Comparison of ENCODE assay signal across 1 cellular context in genomic region chr5:138331449-138332368, GRCh38.
TF ChIP-seq lines count a peak whose summit lies in the region.

Gene CDC25C, minus strand, starts transcription at chr5:138331804. Its CDS starts 624 bp downstream, at chr5:138331180.

TF ChIP-seq in HEK293, 187 proteins besides CTCF, POLR2A, EP300 and RAD21 (continued from another document):
- TF ChIP-seq ZNF280D (tag by site-specific recombination; IDR thresholded peaks at IDR 0.05) (no peak), ZSCAN16 (tag by site-specific recombination; IDR thresholded peaks at IDR 0.05) (no peak), ZNF707 (tag by site-specific recombination; IDR thresholded peaks at IDR 0.05) (no peak), ZNF544 (tag by site-specific recombination; IDR thresholded peaks at IDR 0.05) (no peak), ZNF174 (tag by site-specific recombination; IDR thresholded peaks at IDR 0.05) (no peak), ZBTB44 (tag by site-specific recombination; IDR thresholded peaks at IDR 0.05) (no peak), ZNF2 (tag by site-specific recombination; IDR thresholded peaks at IDR 0.05) (peak; percentile 87), ZNF501 (tag by site-specific recombination; IDR thresholded peaks at IDR 0.05) (peak; percentile 81; the same call in 1 of the 2 replicates), ZNF398 (tag by site-specific recombination; IDR thresholded peaks at IDR 0.05) (no peak; the same call in 1 of the 2 replicates), ZBTB20 (tag by site-specific recombination; IDR thresholded peaks at IDR 0.05) (peak; percentile 23; the same call in 1 of the 2 replicates), ZNF473 (tag by site-specific recombination; IDR thresholded peaks at IDR 0.05) (no peak), ZNF518A (tag by site-specific recombination; conservative IDR thresholded peaks at IDR 0.05; ENCODE audit: low read depth) (no peak), PBX3 (CRISPR knock-in tag; IDR thresholded peaks at IDR 0.05) (no peak), ZNF169 (tag by site-specific recombination; IDR thresholded peaks at IDR 0.05) (no peak), ZNF513 (tag by site-specific recombination; IDR thresholded peaks at IDR 0.05) (no peak)
